26 cellular contexts compared by ENCODE assay signal in the genomic region with DNA sequence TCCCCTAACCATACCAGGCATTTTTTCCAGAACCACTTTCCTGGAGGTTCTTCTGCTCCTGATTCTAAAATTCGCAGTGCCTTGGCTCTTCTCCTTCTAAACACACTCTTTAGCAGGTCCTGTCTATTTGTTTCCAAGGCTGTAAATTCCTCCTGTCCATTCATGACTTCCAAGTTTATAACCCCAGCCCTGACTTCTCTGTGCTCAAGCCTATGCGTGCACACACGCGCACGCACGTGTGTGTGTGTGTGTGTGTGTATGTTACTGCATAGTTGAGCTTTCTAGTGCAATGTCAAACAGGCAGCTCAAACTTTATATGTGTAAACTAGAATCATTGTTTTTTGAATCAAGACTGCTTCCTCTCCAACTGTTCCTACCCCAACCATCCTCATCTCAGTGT.
A peak's percentile ranks its signal among the peaks of the same experiment; 100 is the strongest.
DNase-seq lines count a peak whose midpoint lies in the region; ATAC-seq, FAIRE-seq and TF ChIP-seq lines count a peak whose summit lies in the region.
"Had no signal": no experiment of that assay in that cellular context is flagged by ENCODE, and none has a peak within 500 bp of the region (broad histone marks: within the 10 kb centered on the region; RNA-seq: fewer than 3 reads in every experiment).

No MANE protein-coding gene starts in this region.

- H4K20me1 ChIP-seq in H1 (replicated peaks in 1 of 2; ENCODE audit: control insufficient read depth in 1 of 2, insufficient read depth in 2 of 2, low read length in 2 of 2) = no peaks in the 10 kb centered on the region
- H4K20me1 ChIP-seq: BLaER1 had no signal

- TF ChIP-seq EP300 in H1 (IDR thresholded peaks at IDR 0.05; ENCODE audit: borderline replicate concordance in 1 of 2, low read depth in 2 of 2, low read length in 2 of 2) (no peak), transverse colon (IDR thresholded peaks at IDR 0.05; ENCODE audit: low read depth) (no peak)

- H3K9me3 ChIP-seq in H1 (ENCODE audit: insufficient read depth in 2 of 2, low read depth in 1 of 2, low read length in 1 of 2) (no peaks in the 10 kb centered on the region), transverse colon (no peaks in the 10 kb centered on the region)
- H3K9me3 ChIP-seq: BE2C, BLaER1 had no signal

- no peaks in the 10 kb centered on the region for H3K79me1 ChIP-seq in H1 (ENCODE audit: low read depth, low read length)

- H4K5ac ChIP-seq in H1 (ENCODE audit: insufficient read length, low read depth, low read length) = no peak overlapping the region

- H3K23me2 ChIP-seq in H1 (ENCODE audit: low read depth, low read length) = no peaks in the 10 kb centered on the region

- no peak for FAIRE-seq in H1 (lab: Jason Lieb, UNC)
- FAIRE-seq: A204.1, GM12878, GM12892, GM18507 had no signal

- H3K4me1 ChIP-seq in H1 (replicated peaks in 1 of 4; ENCODE audit: control insufficient read depth in 3 of 4, insufficient read depth in 4 of 4, low read length in 3 of 4) (peaks cover 0 to 11% (median 6%) of the 10 kb centered on the region in 4 experiments; a peak in 3 of 7 replicates), transverse colon (peaks cover 0 to 14% (median 6%) of the 10 kb centered on the region in 4 donors)
- H3K4me1 ChIP-seq: BE2C, BLaER1 had no signal

- in situ Hi-C loops in transverse colon (cut with MboI; ENCODE audit: low pct_ligation_motif_present in 1 of 4, low pct_unique_long_range_greater_than_20kb in 1 of 4, low sequenced_read_pairs in 3 of 4) = no loop called here

- ATAC-seq in left colon (peak; percentile 78), HG02973 (IDR thresholded peaks at IDR 0.05; ENCODE audit: unreplicated experiment) (no peak), HG02642 (IDR thresholded peaks at IDR 0.05; ENCODE audit: poor library complexity, unreplicated experiment) (no peak)
- ATAC-seq: GM12878 had no signal

- H3K27me3 ChIP-seq in H1 (replicated peaks in 1 of 4; ENCODE audit: control insufficient read depth in 3 of 4, extremely low read depth in 1 of 4, insufficient read depth in 3 of 4, low read length in 3 of 4) (no peaks in the 10 kb centered on the region), transverse colon (no peaks in the 10 kb centered on the region)
- H3K27me3 ChIP-seq: BE2C, BLaER1 had no signal

- POLR2A ChIA-PET in H1 (lab: Charles Lee; ENCODE audit: partially characterized antibody) = no interaction called here

- H3K4ac ChIP-seq in H1 (replicated peaks; ENCODE audit: insufficient read length, low read depth, low read length) = no peak overlapping the region

- H3K9ac ChIP-seq in H1 (replicated peaks in 1 of 4; ENCODE audit: extremely low read depth in 1 of 4, low read depth in 3 of 4, low read length in 3 of 4) = no peak overlapping the region
- H3K9ac ChIP-seq: BLaER1 had no signal

- H2AK5ac ChIP-seq in H1 (ENCODE audit: low read depth, low read length) = no peak overlapping the region

- TF ChIP-seq POLR2A in H1 (IDR thresholded peaks at IDR 0.05; ENCODE audit: control extremely low read depth in 1 of 2, low read depth in 2 of 2, low read length in 2 of 2) = no peak
- no peak for TF ChIP-seq POLR2A in transverse colon (IDR thresholded peaks at IDR 0.05)

- no peak overlapping the region for H3K56ac ChIP-seq in H1 (replicated peaks; ENCODE audit: insufficient read length, low read depth, low read length)

- H3K27ac ChIP-seq in H1 (ENCODE audit: low read depth, low read length) (no peak overlapping the region), transverse colon (peak overlapping the region; percentile 9 to 31 (median 24))
- H3K27ac ChIP-seq: BLaER1 had no signal

- H4K91ac ChIP-seq in H1 (replicated peaks; ENCODE audit: insufficient read length, low read length) = no peak overlapping the region

- H3K23ac ChIP-seq in H1 (ENCODE audit: insufficient read length) = no peak overlapping the region

- no peak overlapping the region for H3K14ac ChIP-seq in H1 (ENCODE audit: insufficient read length)

- no peak overlapping the region for H3K18ac ChIP-seq in H1 (ENCODE audit: extremely low read depth, low read length)

- no peaks in the 10 kb centered on the region for H3K36me3 ChIP-seq in H1 (ENCODE audit: control insufficient read depth in 2 of 4, insufficient read depth in 4 of 4, low read length in 3 of 4)
- no peaks in the 10 kb centered on the region for H3K36me3 ChIP-seq in transverse colon
- H3K36me3 ChIP-seq: BE2C, BLaER1 had no signal

- H2BK20ac ChIP-seq in H1 (ENCODE audit: low read length) = no peak overlapping the region

- H2BK5ac ChIP-seq in H1 (ENCODE audit: low read depth, low read length) = no peak overlapping the region

- H2BK15ac ChIP-seq in H1 (ENCODE audit: low read length) = no peak overlapping the region

- intact Hi-C loops in left colon (cut with DNase I, micrococcal nuclease) = no loop called here
- intact Hi-C loops in transverse colon (cut with DNase I; ENCODE audit: low total_unique reads) = no loop called here

- no peak overlapping the region for H4K8ac ChIP-seq in H1 (ENCODE audit: extremely low read depth, insufficient read depth, low read length)

- WGBS in H1 (ENCODE audit: extremely low coverage in 1 of 2, insufficient coverage in 1 of 2, insufficient read length in 1 of 2, insufficient replicate concordance in 2 of 2, low coverage in 1 of 2, low lambda C conversion rate in 2 of 2, missing lambda C conversion rate in 1 of 2), 2 experiments = 84% methylated on average over 6 of the region's 6 CpGs; no CpG with 5 or more reads in 1 of the 2 experiments
- WGBS in transverse colon (ENCODE audit: low coverage in 1 of 2), 2 donors = 36 to 54% methylated on average over 6 of the region's 6 CpGs

- no peak overlapping the region for H2AFZ ChIP-seq in H1 (ENCODE audit: low read length)

- CTCF ChIA-PET in H1 (lab: Charles Lee; ENCODE audit: partially characterized antibody) = no interaction called here

- H2BK12ac ChIP-seq in H1 (ENCODE audit: low read depth, low read length) = 0 out of 2 replicates have a peak overlapping the region, but pooled peaks have one; percentile 12

- no peak for TF ChIP-seq RAD21 in H1 (IDR thresholded peaks at IDR 0.05 in 1 of 2, conservative IDR thresholded peaks at IDR 0.05 in 1 of 2; ENCODE audit: low read depth in 2 of 2, low read length in 2 of 2)

- TF ChIP-seq CTCF in H1 (IDR thresholded peaks at IDR 0.05; ENCODE audit: control extremely low read depth in 1 of 3, insufficient read depth in 1 of 3, low read depth in 1 of 3, low read length in 3 of 3) = no peak
- no peak for TF ChIP-seq CTCF in transverse colon (IDR thresholded peaks at IDR 0.05)

- no peak overlapping the region for H3K4me2 ChIP-seq in H1 (ENCODE audit: insufficient read depth in 1 of 2, low read depth in 2 of 2, low read length in 2 of 2)
- H3K4me2 ChIP-seq: BLaER1 had no signal

- DNase-seq in H1 (ENCODE audit: low read depth in 1 of 2, low spot score in 2 of 2) = no peak
- DNase-seq in left colon = peak in 1 of 2 donors; percentile 29
- DNase-seq in transverse colon = no peak
- no peak for DNase-seq in activated effector memory CD4-positive, alpha-beta T cell treated with anti-CD3 and anti-CD28 coated beads, Interleukin-2, amount 50 U/mL, for 16 hours
- DNase-seq: 8988T; ACHN; BE2C; C1 segment of cervical spinal cord; CD4-positive, alpha-beta memory T cell; CD4-positive, CD25-positive, alpha-beta regulatory T cell; CD8-positive, alpha-beta memory T cell; COR-L47; DMS 273 treated with DMSO at 0.1 percent for 48 hours; DMS153; DMS53; DMS79; DND-41; EL; GDM1 had no signal

- no peaks in the 10 kb centered on the region for H3K79me2 ChIP-seq in H1 (ENCODE audit: control insufficient read depth in 1 of 2, insufficient read depth in 2 of 2, low read length in 2 of 2)

- H2BK120ac ChIP-seq in H1 (replicated peaks; ENCODE audit: low read depth, low read length) = no peak overlapping the region

- H3K4me3 ChIP-seq in H1 (ENCODE audit: extremely low read depth in 1 of 4, insufficient read depth in 2 of 4, low read depth in 3 of 4, low read length in 4 of 4) (no peak overlapping the region), transverse colon (no peak overlapping the region)
- H3K4me3 ChIP-seq: BLaER1, GM12878 had no signal

TF ChIP-seq in H1, 55 proteins besides CTCF, POLR2A, EP300 and RAD21:
- TF ChIP-seq JUND (IDR thresholded peaks at IDR 0.05; ENCODE audit: low read length) (no peak), KDM1A (IDR thresholded peaks at IDR 0.05; ENCODE audit: borderline replicate concordance, low read length) (no peak), EZH2 (IDR thresholded peaks at IDR 0.05; ENCODE audit: low read depth, low read length, severe bottlenecking) (no peak), SP2 (IDR thresholded peaks at IDR 0.05; ENCODE audit: low read length) (no peak), JUN (IDR thresholded peaks at IDR 0.05; ENCODE audit: low read depth, low read length) (no peak), SIRT6 (IDR thresholded peaks at IDR 0.05; ENCODE audit: low read length) (no peak), SAP30 (IDR thresholded peaks at IDR 0.05; ENCODE audit: insufficient read depth, insufficient replicate concordance, low read length) (no peak)
TF ChIP-seq in H1: peak in this region for 0.
